ENCODE assay signal across 1 cellular context in genomic region chr11:130327716-130328115, GRCh38.
TF ChIP-seq lines count a peak whose summit lies in the region.

No MANE protein-coding gene starts in this region.

TF ChIP-seq in H1, 55 proteins besides CTCF, POLR2A, EP300 and RAD21:
- TF ChIP-seq CREB1 (IDR thresholded peaks at IDR 0.05) (no peak), TBP (IDR thresholded peaks at IDR 0.05; ENCODE audit: low read depth, low read length) (no peak)
